ENCODE assay signal across 9 cellular contexts in genomic region chr19:4606921-4607678, GRCh38. TPM values are rescaled to one million over a fixed set of nuclear protein-coding genes. Genes with fewer than 3 reads are reported as not detected.
DNase-seq lines count a peak whose midpoint lies in the region; ATAC-seq lines count a peak whose summit lies in the region.
"Had no signal": no experiment of that assay in that cellular context is flagged by ENCODE, and none has a peak within 500 bp of the region (broad histone marks: within the 10 kb centered on the region; RNA-seq: fewer than 3 reads in every experiment).

No MANE protein-coding gene starts in this region.

- H3K27me3 Mint-ChIP-seq in naive thymus-derived CD8-positive, alpha-beta T cell, result peaks cover 9 to 41% (median 19%) of the 10 kb centered on the region in 5 donors

- DNase-seq in DMS79 (lab: John Stamatoyannopoulos, UW) (peak; percentile 81), NCI-H2107 treated with DMSO at 0.1 percent for 48 hours (lab: John Stamatoyannopoulos, UW; ENCODE audit: unreplicated experiment) (peak; percentile 75), ecto neural progenitor cell (ENCODE audit: low spot score) (peak; percentile 81), ACHN (no peak)
- no peak for DNase-seq in naive thymus-derived CD8-positive, alpha-beta T cell
- DNase-seq in stimulated activated CD4-positive, alpha-beta T cell treated with anti-CD3 and anti-CD28 coated beads, Interleukin-4, amount 100 ng/mL, for 4 hours, result no peak
- DNase-seq: NCI-H1694 treated with DMSO at 0.1 percent for 48 hours had no signal

- peaks cover 0 to 3% (median under 1%) of the 10 kb centered on the region in 4 donors for H3K4me1 Mint-ChIP-seq in naive thymus-derived CD8-positive, alpha-beta T cell

- H3K9me3 Mint-ChIP-seq in naive thymus-derived CD8-positive, alpha-beta T cell, result no peaks in the 10 kb centered on the region

- H3K4me3 Mint-ChIP-seq in naive thymus-derived CD8-positive, alpha-beta T cell, result no peak overlapping the region

- peak overlapping the region in 1 of 10 donors; percentile 1 for H3K27ac Mint-ChIP-seq in naive thymus-derived CD8-positive, alpha-beta T cell

- in situ Hi-C loops in ACHN (cut with HindIII; ENCODE audit: low pct_ligation_motif_present, low pct_unique_long_range_greater_than_20kb, low sequenced_read_pairs), result no loop called here

- POLR2A ChIA-PET in naive thymus-derived CD8-positive, alpha-beta T cell (lab: Charles Lee), result interaction anchor here (0.8 kb wide), 1 partner anchor 16 kb away, joined by 9 read pairs; no protein-coding TSS in a partner anchor

- peak; percentile 42 to 48 for ATAC-seq in naive thymus-derived CD8-positive, alpha-beta T cell
- ATAC-seq in HG03460 (IDR thresholded peaks at IDR 0.05; ENCODE audit: unreplicated experiment) (no peak), GM19397 (IDR thresholded peaks at IDR 0.05; ENCODE audit: unreplicated experiment) (no peak)

- no peaks in the 10 kb centered on the region for H3K36me3 Mint-ChIP-seq in naive thymus-derived CD8-positive, alpha-beta T cell

RNA-seq across cellular contexts. Expression of gene TNFAIP8L1, which starts 32.2 kb away (rescaled TPM):
- total RNA-seq in naive thymus-derived CD8-positive, alpha-beta T cell, result 10 to 100 TPM; 19.1 to 20.7 TPM
- polyA plus RNA-seq in naive thymus-derived CD8-positive, alpha-beta T cell, result 10 to 100 TPM in 2 of 3 donors, 1 to 10 TPM in 1; 5.6 to 16.5 (median 10.3) TPM

RNA-seq across cellular contexts. Expression of gene SEMA6B, which starts 47.6 kb away (rescaled TPM):
- under 1 TPM; 0.60 to 0.68 TPM for total RNA-seq in naive thymus-derived CD8-positive, alpha-beta T cell
- not detected for polyA plus RNA-seq in naive thymus-derived CD8-positive, alpha-beta T cell

Comparison
In these comparisons a context has a peak if more than half of its experiments do, and no peak if none do; other contexts are left out.
1. DNase-seq: peak in DMS79 (single experiment), NCI-H2107 treated with DMSO at 0.1 percent for 48 hours (single experiment) and ecto neural progenitor cell (single experiment); none in naive thymus-derived CD8-positive, alpha-beta T cell (0 of 10), ACHN (single experiment) and stimulated activated CD4-positive, alpha-beta T cell treated with anti-CD3 and anti-CD28 coated beads, Interleukin-4, amount 100 ng/mL, for 4 hours (0 of 2).
2. ATAC-seq: peak in naive thymus-derived CD8-positive, alpha-beta T cell (2 of 2); none in HG03460 (single experiment) and GM19397 (single experiment).